Comparison of ENCODE assay signal across 1 cellular context in the genomic region with DNA sequence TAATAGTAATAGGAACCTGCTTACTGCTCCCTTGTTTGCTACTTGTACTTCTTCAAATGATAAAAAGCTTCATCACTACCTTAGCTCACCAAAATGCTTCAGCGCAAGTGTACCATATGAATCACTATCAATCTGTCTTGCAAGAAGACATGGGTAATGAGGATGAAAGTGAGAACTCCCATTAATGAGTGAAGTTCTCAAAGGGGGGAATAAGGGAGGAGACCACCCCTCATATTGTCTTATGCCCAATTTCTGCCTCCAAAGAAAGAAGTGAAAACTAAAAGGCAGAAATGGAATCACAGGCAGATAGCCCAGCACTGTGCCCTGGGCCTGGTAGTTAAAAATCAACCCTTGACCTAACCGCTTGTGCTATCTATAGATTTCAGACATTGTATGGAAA.
TF ChIP-seq lines count a peak whose summit lies in the region.

No MANE protein-coding gene starts in this region.

TF ChIP-seq in K562, 482 proteins besides CTCF, POLR2A, EP300 and RAD21:
- TF ChIP-seq, protein P1, sequence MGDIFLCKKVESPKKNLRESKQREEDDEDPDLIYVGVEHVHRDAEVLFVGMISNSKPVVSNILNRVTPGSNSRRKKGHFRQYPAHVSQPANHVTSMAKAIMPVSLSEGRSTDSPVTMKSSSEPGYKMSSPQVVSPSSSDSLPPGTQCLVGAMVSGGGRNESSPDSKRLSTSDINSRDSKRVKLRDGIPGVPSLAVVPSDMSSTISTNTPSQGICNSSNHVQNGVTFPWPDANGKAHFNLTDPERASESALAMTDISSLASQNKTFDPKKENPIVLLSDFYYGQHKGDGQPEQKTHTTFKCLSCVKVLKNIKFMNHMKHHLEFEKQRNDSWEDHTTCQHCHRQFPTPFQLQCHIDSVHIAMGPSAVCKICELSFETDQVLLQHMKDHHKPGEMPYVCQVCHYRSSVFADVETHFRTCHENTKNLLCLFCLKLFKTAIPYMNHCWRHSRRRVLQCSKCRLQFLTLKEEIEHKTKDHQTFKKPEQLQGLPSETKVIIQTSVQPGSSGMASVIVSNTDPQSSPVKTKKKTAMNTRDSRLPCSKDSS (IDR thresholded peaks at IDR 0.05; ENCODE audit: low read depth, partially characterized antibody): peak; percentile 63
- TF ChIP-seq, protein P2, sequence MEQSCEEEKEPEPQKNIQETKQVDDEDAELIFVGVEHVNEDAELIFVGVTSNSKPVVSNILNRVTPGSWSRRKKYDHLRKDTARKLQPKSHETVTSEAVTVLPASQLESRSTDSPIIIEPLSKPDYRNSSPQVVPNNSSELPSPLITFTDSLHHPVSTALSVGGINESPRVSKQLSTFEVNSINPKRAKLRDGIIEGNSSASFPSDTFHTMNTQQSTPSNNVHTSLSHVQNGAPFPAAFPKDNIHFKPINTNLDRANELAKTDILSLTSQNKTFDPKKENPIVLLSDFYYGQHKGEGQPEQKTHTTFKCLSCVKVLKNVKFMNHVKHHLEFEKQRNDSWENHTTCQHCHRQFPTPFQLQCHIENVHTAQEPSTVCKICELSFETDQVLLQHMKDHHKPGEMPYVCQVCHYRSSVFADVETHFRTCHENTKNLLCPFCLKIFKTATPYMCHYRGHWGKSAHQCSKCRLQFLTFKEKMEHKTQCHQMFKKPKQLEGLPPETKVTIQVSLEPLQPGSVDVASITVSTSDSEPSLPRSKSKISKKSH (CRISPR knock-in tag; IDR thresholded peaks at IDR 0.05): 0 out of 2 replicates have a peak, but pooled peaks have one; percentile 61
- TF ChIP-seq TRIM28 (IDR thresholded peaks at IDR 0.05) (peak; percentile 87), CBX5 (IDR thresholded peaks at IDR 0.05; ENCODE audit: borderline replicate concordance, low read depth) (peak; percentile 86), CBX3 (IDR thresholded peaks at IDR 0.05; ENCODE audit: borderline replicate concordance in 1 of 2, low read length in 2 of 2) (peak in 1 of 2 experiments; percentile 81; a peak in 2 of 3 replicates), XRCC3 (IDR thresholded peaks at IDR 0.05) (peak; percentile 80; the same call in 1 of the 2 replicates)
